Comparison of ENCODE assay signal across 10 cellular contexts in the genomic region with DNA sequence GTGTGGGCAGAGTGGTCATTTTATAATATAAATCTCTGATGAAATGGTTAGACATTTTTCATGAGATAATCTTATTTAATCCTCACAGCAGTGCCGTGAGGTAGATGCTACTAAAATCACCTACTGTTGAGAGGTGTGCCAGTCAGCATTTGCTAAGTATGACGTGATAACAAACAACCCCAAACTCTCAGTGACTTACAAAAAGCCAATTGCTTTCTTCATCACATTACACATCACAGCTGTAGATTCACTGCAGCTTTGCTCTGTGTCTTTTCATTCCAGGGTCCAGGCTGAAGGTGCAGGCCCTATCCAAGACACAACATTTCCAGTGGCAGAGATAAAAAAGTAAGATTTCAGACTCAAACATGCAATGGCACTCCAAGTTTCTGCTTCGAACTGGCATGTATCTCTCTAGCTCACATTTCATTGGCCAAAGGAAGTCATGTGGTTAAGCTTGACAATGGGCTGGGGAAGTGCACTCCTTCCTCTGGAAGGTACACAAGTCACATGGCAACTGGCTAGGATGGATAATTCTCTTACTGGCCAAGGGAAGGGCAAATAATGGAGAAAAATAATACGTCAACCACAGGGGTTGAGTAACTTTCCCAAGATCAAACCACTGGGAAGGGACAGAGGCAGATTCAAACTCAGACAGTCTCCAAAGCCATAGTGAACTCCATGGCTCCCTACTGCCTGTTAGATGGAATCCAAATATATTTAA.
DNase-seq lines count a peak whose midpoint lies in the region; FAIRE-seq and TF ChIP-seq lines count a peak whose summit lies in the region.
"Had no signal": no experiment of that assay in that cellular context is flagged by ENCODE, and none has a peak within 500 bp of the region (broad histone marks: within the 10 kb centered on the region; RNA-seq: fewer than 3 reads in every experiment).

No MANE protein-coding gene starts in this region.

- H3K27ac ChIP-seq in HL-60 (replicated peaks) (no peak overlapping the region), small intestine (ENCODE audit: low read depth in 1 of 2, low read length in 1 of 2) (peak overlapping the region; percentile 83 to 87)

- no peak overlapping the region for H3K27ac Mint-ChIP-seq in nephron progenitor cell

- H3K9me3 Mint-ChIP-seq in nephron progenitor cell = peaks cover 13% of the 10 kb centered on the region

- DNase-seq in HL-60 (ENCODE audit: low read depth in 1 of 2, low spot score in 1 of 2) (peak; percentile 18 to 60), SKM-1 treated with dmso at 0.1 percent for 144 hours (lab: John Stamatoyannopoulos, UW; ENCODE audit: unreplicated experiment) (peak; percentile 72), fibroblast of mammary gland (ENCODE audit: low read depth) (peak; percentile 76), small intestine (no peak), nephron progenitor cell (no peak), NCI-H1930 (lab: John Stamatoyannopoulos, UW) (no peak), SK-N-DZ (ENCODE audit: low spot score) (no peak), HUDEP-2 (lab: John Stamatoyannopoulos, UW; ENCODE audit: unreplicated experiment in 76 of 76) (no peak)
- DNase-seq: nucleus accumbens had no signal

- no peaks in the 10 kb centered on the region for H3K36me3 ChIP-seq in small intestine (ENCODE audit: control insufficient read depth in 2 of 2, insufficient read depth in 2 of 2, low read length in 2 of 2)

- no peak overlapping the region for H3K4me3 ChIP-seq in HL-60 (replicated peaks; ENCODE audit: insufficient read depth, low read length)
- no peak overlapping the region for H3K4me3 ChIP-seq in fibroblast of mammary gland (ENCODE audit: control insufficient read depth, low read depth, low read length)
- no peak overlapping the region for H3K4me3 ChIP-seq in small intestine (ENCODE audit: low read depth in 1 of 2, low read length in 2 of 2)

- WGBS in small intestine, 3 donors = 83 to 84% (median 83%) methylated on average over 4 of the region's 4 CpGs

- peaks cover 41% of the 10 kb centered on the region for H3K27me3 Mint-ChIP-seq in nephron progenitor cell (ENCODE audit: low read depth, poor library complexity)

- H3K4me1 Mint-ChIP-seq in nephron progenitor cell = peaks cover 10% of the 10 kb centered on the region

- no peak for TF ChIP-seq CTCF in HL-60 (IDR thresholded peaks at IDR 0.05; ENCODE audit: insufficient read depth, low read length)
- no peak for TF ChIP-seq CTCF in fibroblast of mammary gland (conservative IDR thresholded peaks at IDR 0.05; ENCODE audit: control insufficient read depth, insufficient read depth, low read depth, low read length)
- no peak for TF ChIP-seq CTCF in nephron progenitor cell (IDR thresholded peaks at IDR 0.05)

- H3K4me1 ChIP-seq in small intestine (ENCODE audit: control insufficient read depth in 2 of 2, insufficient read depth in 1 of 2, low read depth in 1 of 2, low read length in 1 of 2) = no peaks in the 10 kb centered on the region

- no peaks in the 10 kb centered on the region for H3K27me3 ChIP-seq in HL-60 (ENCODE audit: insufficient read depth, poor library complexity, severe bottlenecking)
- no peaks in the 10 kb centered on the region for H3K27me3 ChIP-seq in small intestine (ENCODE audit: control insufficient read depth in 2 of 2, insufficient read depth in 2 of 2, low read length in 2 of 2)

- FAIRE-seq in small intestine (lab: Jason Lieb, UNC) = no peak
- FAIRE-seq: colon had no signal

- H3K4me3 Mint-ChIP-seq in nephron progenitor cell = no peak overlapping the region

- no peaks in the 10 kb centered on the region for H3K9me3 ChIP-seq in small intestine (ENCODE audit: control insufficient read depth, low read depth)

- no peaks in the 10 kb centered on the region for H3K36me3 Mint-ChIP-seq in nephron progenitor cell (ENCODE audit: low read depth)

Comparison
In these comparisons a context has a peak if more than half of its experiments do, and no peak if none do; other contexts are left out.
1. DNase-seq: peak in HL-60 (2 of 2), SKM-1 treated with dmso at 0.1 percent for 144 hours (single experiment) and fibroblast of mammary gland (single experiment); none in small intestine (single experiment), nephron progenitor cell (single experiment), NCI-H1930 (0 of 2), SK-N-DZ (single experiment) and HUDEP-2 (0 of 76).